In the genomic region with DNA sequence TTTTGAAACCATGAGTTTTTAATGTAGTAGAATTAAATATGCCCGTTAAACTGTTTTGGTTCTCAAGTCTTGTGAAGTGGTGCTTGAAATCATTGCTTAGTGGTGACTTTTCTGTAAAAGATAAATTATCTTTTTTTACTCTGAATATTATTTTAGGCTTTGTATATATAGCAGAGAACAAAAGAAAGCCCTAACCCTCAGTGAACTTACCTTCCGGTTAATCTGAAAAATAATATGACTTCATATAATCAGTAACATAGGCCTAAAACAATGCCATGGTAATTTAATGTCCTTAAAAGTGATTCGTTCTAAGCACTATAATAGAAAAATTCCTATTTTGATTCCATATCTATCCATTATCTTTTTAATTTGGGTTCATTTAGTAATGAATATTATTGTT, we compare ENCODE assay signal across 3 cellular contexts.
TF ChIP-seq lines count a peak whose summit lies in the region.

No MANE protein-coding gene starts in this region.

TF ChIP-seq in K562, 482 proteins besides CTCF, POLR2A, EP300 and RAD21:
- TF ChIP-seq, protein P1, sequence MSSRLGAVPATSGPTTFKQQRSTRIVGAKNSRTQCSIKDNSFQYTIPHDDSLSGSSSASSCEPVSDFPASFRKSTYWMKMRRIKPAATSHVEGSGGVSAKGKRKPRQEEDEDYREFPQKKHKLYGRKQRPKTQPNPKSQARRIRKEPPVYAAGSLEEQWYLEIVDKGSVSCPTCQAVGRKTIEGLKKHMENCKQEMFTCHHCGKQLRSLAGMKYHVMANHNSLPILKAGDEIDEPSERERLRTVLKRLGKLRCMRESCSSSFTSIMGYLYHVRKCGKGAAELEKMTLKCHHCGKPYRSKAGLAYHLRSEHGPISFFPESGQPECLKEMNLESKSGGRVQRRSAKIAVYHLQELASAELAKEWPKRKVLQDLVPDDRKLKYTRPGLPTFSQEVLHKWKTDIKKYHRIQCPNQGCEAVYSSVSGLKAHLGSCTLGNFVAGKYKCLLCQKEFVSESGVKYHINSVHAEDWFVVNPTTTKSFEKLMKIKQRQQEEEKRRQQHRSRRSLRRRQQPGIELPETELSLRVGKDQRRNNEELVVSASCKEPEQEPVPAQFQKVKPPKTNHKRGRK (tag; IDR thresholded peaks at IDR 0.05): no peak
- TF ChIP-seq TGIF2 (CRISPR knock-in tag; IDR thresholded peaks at IDR 0.05) (no peak), POLR2H (tag; IDR thresholded peaks at IDR 0.05; ENCODE audit: low read depth) (0 out of 2 replicates have a peak, but pooled peaks have one; percentile 30)
- TF ChIP-seq, protein P2, sequence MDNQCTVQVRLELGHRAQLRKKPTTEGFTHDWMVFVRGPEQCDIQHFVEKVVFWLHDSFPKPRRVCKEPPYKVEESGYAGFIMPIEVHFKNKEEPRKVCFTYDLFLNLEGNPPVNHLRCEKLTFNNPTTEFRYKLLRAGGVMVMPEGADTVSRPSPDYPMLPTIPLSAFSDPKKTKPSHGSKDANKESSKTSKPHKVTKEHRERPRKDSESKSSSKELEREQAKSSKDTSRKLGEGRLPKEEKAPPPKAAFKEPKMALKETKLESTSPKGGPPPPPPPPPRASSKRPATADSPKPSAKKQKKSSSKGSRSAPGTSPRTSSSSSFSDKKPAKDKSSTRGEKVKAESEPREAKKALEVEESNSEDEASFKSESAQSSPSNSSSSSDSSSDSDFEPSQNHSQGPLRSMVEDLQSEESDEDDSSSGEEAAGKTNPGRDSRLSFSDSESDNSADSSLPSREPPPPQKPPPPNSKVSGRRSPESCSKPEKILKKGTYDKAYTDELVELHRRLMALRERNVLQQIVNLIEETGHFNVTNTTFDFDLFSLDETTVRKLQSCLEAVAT (IDR thresholded peaks at IDR 0.05): no peak

TF ChIP-seq in endothelial cell of umbilical vein, 7 proteins besides CTCF, POLR2A, EP300 and RAD21 (continued from another document):
- no peak for TF ChIP-seq POLR2AphosphoS5 (IDR thresholded peaks at IDR 0.05; ENCODE audit: insufficient read depth, low read depth, low read length)
- TF ChIP-seq, protein P3, sequence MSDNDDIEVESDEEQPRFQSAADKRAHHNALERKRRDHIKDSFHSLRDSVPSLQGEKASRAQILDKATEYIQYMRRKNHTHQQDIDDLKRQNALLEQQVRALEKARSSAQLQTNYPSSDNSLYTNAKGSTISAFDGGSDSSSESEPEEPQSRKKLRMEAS (IDR thresholded peaks at IDR 0.05; ENCODE audit: insufficient read depth, insufficient read length): no peak

TF ChIP-seq in GM12891, 5 proteins besides CTCF, POLR2A, EP300 and RAD21 (continued from another document):
- TF ChIP-seq POU2F2 (IDR thresholded peaks at IDR 0.05; ENCODE audit: low read depth, low read length) (no peak), PAX5 (IDR thresholded peaks at IDR 0.05; ENCODE audit: insufficient read depth, low read length, severe bottlenecking) (no peak)
